ENCODE assay signal across 1 cellular context in the genomic region with DNA sequence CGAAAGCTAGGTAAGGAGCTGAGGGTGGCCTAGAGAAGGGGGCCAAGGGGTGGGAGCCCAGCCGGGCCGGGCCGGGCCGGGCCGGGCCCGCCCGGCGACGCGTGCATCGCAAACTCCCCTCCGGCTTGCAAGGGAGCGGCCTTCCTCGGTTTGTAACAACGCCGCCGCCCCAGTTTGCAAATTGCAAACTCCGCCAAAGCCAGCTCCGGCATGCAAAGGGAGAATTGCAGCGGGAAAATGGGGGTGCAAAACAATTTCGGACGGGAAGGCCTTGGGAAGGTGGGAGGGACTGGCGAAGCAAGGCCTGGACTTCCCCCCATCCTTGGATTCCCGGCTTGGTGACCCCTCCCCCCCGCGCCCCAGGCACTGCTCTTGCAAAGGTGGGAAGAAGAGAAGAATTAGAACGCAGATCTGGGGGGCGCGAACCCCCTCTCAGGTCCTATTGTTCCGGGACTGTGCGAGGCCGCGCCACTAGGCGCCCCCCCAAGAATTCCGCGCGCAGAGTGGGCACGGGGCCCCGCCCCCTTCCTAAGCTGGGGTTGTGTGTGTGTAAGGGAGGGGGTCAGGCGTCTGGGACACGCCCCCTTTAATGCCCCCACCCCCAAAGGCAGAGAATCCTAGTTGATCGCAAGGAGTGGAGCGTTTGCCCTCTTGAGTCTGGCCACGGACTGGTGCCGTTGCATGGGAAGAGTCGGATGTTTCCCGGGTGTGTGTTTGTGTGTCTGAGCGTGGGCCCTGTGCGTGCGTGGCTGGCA.
TF ChIP-seq lines count a peak whose summit lies in the region.

No MANE protein-coding gene starts in this region.

TF ChIP-seq in WTC11, 78 proteins besides CTCF, POLR2A, EP300 and RAD21 (continued from another document and continues in another):
- TF ChIP-seq, protein P1, sequence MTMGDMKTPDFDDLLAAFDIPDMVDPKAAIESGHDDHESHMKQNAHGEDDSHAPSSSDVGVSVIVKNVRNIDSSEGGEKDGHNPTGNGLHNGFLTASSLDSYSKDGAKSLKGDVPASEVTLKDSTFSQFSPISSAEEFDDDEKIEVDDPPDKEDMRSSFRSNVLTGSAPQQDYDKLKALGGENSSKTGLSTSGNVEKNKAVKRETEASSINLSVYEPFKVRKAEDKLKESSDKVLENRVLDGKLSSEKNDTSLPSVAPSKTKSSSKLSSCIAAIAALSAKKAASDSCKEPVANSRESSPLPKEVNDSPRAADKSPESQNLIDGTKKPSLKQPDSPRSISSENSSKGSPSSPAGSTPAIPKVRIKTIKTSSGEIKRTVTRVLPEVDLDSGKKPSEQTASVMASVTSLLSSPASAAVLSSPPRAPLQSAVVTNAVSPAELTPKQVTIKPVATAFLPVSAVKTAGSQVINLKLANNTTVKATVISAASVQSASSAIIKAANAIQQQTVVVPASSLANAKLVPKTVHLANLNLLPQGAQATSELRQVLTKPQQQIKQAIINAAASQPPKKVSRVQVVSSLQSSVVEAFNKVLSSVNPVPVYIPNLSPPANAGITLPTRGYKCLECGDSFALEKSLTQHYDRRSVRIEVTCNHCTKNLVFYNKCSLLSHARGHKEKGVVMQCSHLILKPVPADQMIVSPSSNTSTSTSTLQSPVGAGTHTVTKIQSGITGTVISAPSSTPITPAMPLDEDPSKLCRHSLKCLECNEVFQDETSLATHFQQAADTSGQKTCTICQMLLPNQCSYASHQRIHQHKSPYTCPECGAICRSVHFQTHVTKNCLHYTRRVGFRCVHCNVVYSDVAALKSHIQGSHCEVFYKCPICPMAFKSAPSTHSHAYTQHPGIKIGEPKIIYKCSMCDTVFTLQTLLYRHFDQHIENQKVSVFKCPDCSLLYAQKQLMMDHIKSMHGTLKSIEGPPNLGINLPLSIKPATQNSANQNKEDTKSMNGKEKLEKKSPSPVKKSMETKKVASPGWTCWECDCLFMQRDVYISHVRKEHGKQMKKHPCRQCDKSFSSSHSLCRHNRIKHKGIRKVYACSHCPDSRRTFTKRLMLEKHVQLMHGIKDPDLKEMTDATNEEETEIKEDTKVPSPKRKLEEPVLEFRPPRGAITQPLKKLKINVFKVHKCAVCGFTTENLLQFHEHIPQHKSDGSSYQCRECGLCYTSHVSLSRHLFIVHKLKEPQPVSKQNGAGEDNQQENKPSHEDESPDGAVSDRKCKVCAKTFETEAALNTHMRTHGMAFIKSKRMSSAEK (CRISPR knock-in tag; IDR thresholded peaks at IDR 0.05; ENCODE audit: borderline replicate concordance) = no peak
- TF ChIP-seq NR1H2 (CRISPR knock-in tag; IDR thresholded peaks at IDR 0.05) (no peak), FOXK1 (CRISPR knock-in tag; IDR thresholded peaks at IDR 0.05) (peak; percentile 40; the same call in 1 of the 2 replicates), ZBTB21 (CRISPR knock-in tag; IDR thresholded peaks at IDR 0.05; ENCODE audit: borderline replicate concordance) (no peak), ZNF138 (CRISPR knock-in tag; conservative IDR thresholded peaks at IDR 0.05) (no peak), OVOL2 (CRISPR knock-in tag; IDR thresholded peaks at IDR 0.05; ENCODE audit: borderline replicate concordance) (no peak), TP53 (CRISPR knock-in tag; IDR thresholded peaks at IDR 0.05) (0 out of 2 replicates have a peak, but pooled peaks have one; percentile 57), ZNF232 (CRISPR knock-in tag; IDR thresholded peaks at IDR 0.05) (no peak), GABPB1 (CRISPR knock-in tag; IDR thresholded peaks at IDR 0.05) (no peak), MYBL2 (CRISPR knock-in tag; IDR thresholded peaks at IDR 0.05) (no peak), E2F4 (CRISPR knock-in tag; IDR thresholded peaks at IDR 0.05; ENCODE audit: borderline replicate concordance, low read depth) (no peak), ZNF671 (CRISPR knock-in tag; IDR thresholded peaks at IDR 0.05) (no peak), KAT7 (CRISPR knock-in tag; IDR thresholded peaks at IDR 0.05; ENCODE audit: borderline replicate concordance) (no peak), USF1 (CRISPR knock-in tag; IDR thresholded peaks at IDR 0.05) (0 out of 2 replicates have a peak, but pooled peaks have one; percentile 18), PRDM15 (CRISPR knock-in tag; IDR thresholded peaks at IDR 0.05) (no peak), ESRRA (CRISPR knock-in tag; IDR thresholded peaks at IDR 0.05; ENCODE audit: borderline replicate concordance) (peak; percentile 24; the same call in 1 of the 2 replicates), TEAD1 (CRISPR knock-in tag; IDR thresholded peaks at IDR 0.05) (no peak), NFATC4 (CRISPR knock-in tag; IDR thresholded peaks at IDR 0.05) (no peak), FOXJ3 (CRISPR knock-in tag; IDR thresholded peaks at IDR 0.05; ENCODE audit: borderline replicate concordance) (no peak), ZNF281 (CRISPR knock-in tag; IDR thresholded peaks at IDR 0.05) (no peak), MXD4 (CRISPR knock-in tag; IDR thresholded peaks at IDR 0.05; ENCODE audit: borderline replicate concordance) (no peak), ZBTB43 (CRISPR knock-in tag; IDR thresholded peaks at IDR 0.05) (no peak), JAZF1 (CRISPR knock-in tag; IDR thresholded peaks at IDR 0.05) (no peak), E2F5 (CRISPR knock-in tag; IDR thresholded peaks at IDR 0.05) (no peak)
- TF ChIP-seq, protein P2, sequence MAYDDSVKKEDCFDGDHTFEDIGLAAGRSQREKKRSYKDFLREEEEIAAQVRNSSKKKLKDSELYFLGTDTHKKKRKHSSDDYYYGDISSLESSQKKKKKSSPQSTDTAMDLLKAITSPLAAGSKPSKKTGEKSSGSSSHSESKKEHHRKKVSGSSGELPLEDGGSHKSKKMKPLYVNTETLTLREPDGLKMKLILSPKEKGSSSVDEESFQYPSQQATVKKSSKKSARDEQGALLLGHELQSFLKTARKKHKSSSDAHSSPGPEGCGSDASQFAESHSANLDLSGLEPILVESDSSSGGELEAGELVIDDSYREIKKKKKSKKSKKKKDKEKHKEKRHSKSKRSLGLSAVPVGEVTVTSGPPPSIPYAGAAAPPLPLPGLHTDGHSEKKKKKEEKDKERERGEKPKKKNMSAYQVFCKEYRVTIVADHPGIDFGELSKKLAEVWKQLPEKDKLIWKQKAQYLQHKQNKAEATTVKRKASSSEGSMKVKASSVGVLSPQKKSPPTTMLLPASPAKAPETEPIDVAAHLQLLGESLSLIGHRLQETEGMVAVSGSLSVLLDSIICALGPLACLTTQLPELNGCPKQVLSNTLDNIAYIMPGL (CRISPR knock-in tag; IDR thresholded peaks at IDR 0.05) = peak; percentile 62; the same call in 1 of the 2 replicates
- TF ChIP-seq, protein P3, sequence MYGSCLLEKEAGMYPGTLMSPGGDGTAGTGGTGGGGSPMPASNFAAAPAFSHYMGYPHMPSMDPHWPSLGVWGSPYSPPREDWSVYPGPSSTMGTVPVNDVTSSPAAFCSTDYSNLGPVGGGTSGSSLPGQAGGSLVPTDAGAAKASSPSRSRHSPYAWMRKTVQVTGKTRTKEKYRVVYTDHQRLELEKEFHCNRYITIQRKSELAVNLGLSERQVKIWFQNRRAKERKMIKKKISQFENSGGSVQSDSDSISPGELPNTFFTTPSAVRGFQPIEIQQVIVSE (CRISPR knock-in tag; IDR thresholded peaks at IDR 0.05; ENCODE audit: borderline replicate concordance) = no peak
- TF ChIP-seq, protein P4, sequence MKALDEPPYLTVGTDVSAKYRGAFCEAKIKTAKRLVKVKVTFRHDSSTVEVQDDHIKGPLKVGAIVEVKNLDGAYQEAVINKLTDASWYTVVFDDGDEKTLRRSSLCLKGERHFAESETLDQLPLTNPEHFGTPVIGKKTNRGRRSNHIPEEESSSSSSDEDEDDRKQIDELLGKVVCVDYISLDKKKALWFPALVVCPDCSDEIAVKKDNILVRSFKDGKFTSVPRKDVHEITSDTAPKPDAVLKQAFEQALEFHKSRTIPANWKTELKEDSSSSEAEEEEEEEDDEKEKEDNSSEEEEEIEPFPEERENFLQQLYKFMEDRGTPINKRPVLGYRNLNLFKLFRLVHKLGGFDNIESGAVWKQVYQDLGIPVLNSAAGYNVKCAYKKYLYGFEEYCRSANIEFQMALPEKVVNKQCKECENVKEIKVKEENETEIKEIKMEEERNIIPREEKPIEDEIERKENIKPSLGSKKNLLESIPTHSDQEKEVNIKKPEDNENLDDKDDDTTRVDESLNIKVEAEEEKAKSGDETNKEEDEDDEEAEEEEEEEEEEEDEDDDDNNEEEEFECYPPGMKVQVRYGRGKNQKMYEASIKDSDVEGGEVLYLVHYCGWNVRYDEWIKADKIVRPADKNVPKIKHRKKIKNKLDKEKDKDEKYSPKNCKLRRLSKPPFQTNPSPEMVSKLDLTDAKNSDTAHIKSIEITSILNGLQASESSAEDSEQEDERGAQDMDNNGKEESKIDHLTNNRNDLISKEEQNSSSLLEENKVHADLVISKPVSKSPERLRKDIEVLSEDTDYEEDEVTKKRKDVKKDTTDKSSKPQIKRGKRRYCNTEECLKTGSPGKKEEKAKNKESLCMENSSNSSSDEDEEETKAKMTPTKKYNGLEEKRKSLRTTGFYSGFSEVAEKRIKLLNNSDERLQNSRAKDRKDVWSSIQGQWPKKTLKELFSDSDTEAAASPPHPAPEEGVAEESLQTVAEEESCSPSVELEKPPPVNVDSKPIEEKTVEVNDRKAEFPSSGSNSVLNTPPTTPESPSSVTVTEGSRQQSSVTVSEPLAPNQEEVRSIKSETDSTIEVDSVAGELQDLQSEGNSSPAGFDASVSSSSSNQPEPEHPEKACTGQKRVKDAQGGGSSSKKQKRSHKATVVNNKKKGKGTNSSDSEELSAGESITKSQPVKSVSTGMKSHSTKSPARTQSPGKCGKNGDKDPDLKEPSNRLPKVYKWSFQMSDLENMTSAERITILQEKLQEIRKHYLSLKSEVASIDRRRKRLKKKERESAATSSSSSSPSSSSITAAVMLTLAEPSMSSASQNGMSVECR (CRISPR knock-in tag; IDR thresholded peaks at IDR 0.05; ENCODE audit: borderline replicate concordance) = 0 out of 2 replicates have a peak, but pooled peaks have one; percentile 58
